ENCODE assay signal across 8 cellular contexts in genomic region chr12:25195056-25195971, GRCh38. TPM values are rescaled to one million over a fixed set of nuclear protein-coding genes. Genes with fewer than 3 reads are reported as not detected.
DNase-seq lines count a peak whose midpoint lies in the region; ATAC-seq, FAIRE-seq and TF ChIP-seq lines count a peak whose summit lies in the region.

Gene DNAI7, minus strand, starts transcription at chr12:25195160. Its CDS starts 82 bp downstream, at chr12:25195078.
Gene ETFRF1, plus strand, starts transcription at chr12:25195237. Its CDS starts 8,720 bp downstream, at chr12:25203957.

- H3K4me3 Mint-ChIP-seq in mesothelial cell of epicardium = peak within 1 kb of the TSS; percentile 93

- CTCF ChIA-PET in endothelial cell of umbilical vein (lab: Charles Lee) = interaction anchor here (0.6 to 1.6 kb wide), 5 partner anchors 9 to 204 kb away, joined by 3 to 5 read pairs (median 4); no protein-coding TSS in a partner anchor

- no peaks in the 10 kb centered on the region for H3K9me3 Mint-ChIP-seq in mesothelial cell of epicardium

- peak; percentile 89 for TF ChIP-seq POLR2A in endothelial cell of umbilical vein (IDR thresholded peaks at IDR 0.05; ENCODE audit: low read depth, low read length)

- H3K36me3 ChIP-seq in OCI-LY1 (ENCODE audit: insufficient read depth, low read length) = no peaks in the 10 kb centered on the region
- no peaks in the 10 kb centered on the region for H3K36me3 ChIP-seq in endothelial cell of umbilical vein (ENCODE audit: control insufficient read depth in 2 of 2, extremely low read depth in 1 of 2, insufficient read depth in 2 of 2, low read length in 2 of 2)

- intact Hi-C loops in endothelial cell of umbilical vein (cut with micrococcal nuclease) = loop anchor here (1.0 kb wide), 1 partner anchor 55 kb away; the partner anchor contains the start of gene KRAS

- BruUV-seq in endothelial cell of umbilical vein (replicated peaks; lab: Mats Ljungman, UMichigan) = TSS peak; percentile 80

- peaks cover 22% of the 10 kb centered on the region for H3K4me1 Mint-ChIP-seq in mesothelial cell of epicardium

- H3K27me3 ChIP-seq in OCI-LY1 (ENCODE audit: insufficient read depth, low read length) = no peaks in the 10 kb centered on the region
- no peaks in the 10 kb centered on the region for H3K27me3 ChIP-seq in endothelial cell of umbilical vein (ENCODE audit: control insufficient read depth in 2 of 2, insufficient read depth in 2 of 2, low read length in 2 of 2)

- H3K36me3 Mint-ChIP-seq in mesothelial cell of epicardium = peaks cover 4% of the 10 kb centered on the region

- no peaks in the 10 kb centered on the region for H3K9me3 ChIP-seq in OCI-LY1 (ENCODE audit: low read length)
- no peaks in the 10 kb centered on the region for H3K9me3 ChIP-seq in endothelial cell of umbilical vein (replicated peaks; ENCODE audit: control insufficient read depth, insufficient read depth, low read length)

- no peaks in the 10 kb centered on the region for H3K9me1 ChIP-seq in endothelial cell of umbilical vein (replicated peaks; ENCODE audit: control insufficient read depth, extremely low read depth, insufficient read depth, low read length)

- dilution Hi-C loops in endothelial cell of umbilical vein (cut with MboI; ENCODE audit: extremely low pct_ligation_motif_present, low sequenced_read_pairs) = no loop called here

- peak within 1 kb of the TSS; percentile 72 for H3K4me3 ChIP-seq in OCI-LY1 (ENCODE audit: low read depth, low read length, poor library complexity, severe bottlenecking)
- H3K4me3 ChIP-seq in endothelial cell of umbilical vein (replicated peaks in 1 of 3; ENCODE audit: insufficient read depth in 1 of 3, low read depth in 1 of 3, low read length in 3 of 3) = peak within 1 kb of the TSS; percentile 44 to 98 (median 97)

- H4K20me1 ChIP-seq in OCI-LY1 (ENCODE audit: insufficient read depth, low read length) (no peaks in the 10 kb centered on the region), endothelial cell of umbilical vein (replicated peaks; ENCODE audit: control insufficient read depth, extremely low read depth, insufficient read depth, low read length) (no peaks in the 10 kb centered on the region)

- 0 out of 2 replicates have a peak, but pooled peaks have one; percentile 4 for TF ChIP-seq CTCF in OCI-LY1 (IDR thresholded peaks at IDR 0.05; ENCODE audit: low read length)
- TF ChIP-seq CTCF in endothelial cell of umbilical vein (IDR thresholded peaks at IDR 0.05; ENCODE audit: extremely low read depth in 1 of 2, insufficient read depth in 1 of 2, low read depth in 1 of 2, low read length in 2 of 2) = no peak
- TF ChIP-seq CTCF in mesothelial cell of epicardium (IDR thresholded peaks at IDR 0.05; ENCODE audit: unreplicated experiment) = no peak

- no peaks in the 10 kb centered on the region for H3F3A ChIP-seq in OCI-LY1 (ENCODE audit: insufficient read depth, low read length)

- peak; percentile 96 for FAIRE-seq in endothelial cell of umbilical vein (lab: Jason Lieb, UNC)

- no peaks in the 10 kb centered on the region for H3K9me2 ChIP-seq in OCI-LY1 (ENCODE audit: low read depth, low read length)

- H3K4me2 ChIP-seq in OCI-LY1 (ENCODE audit: low read length) (peak within 1 kb of the TSS; percentile 93), endothelial cell of umbilical vein (ENCODE audit: insufficient read depth, low read length) (peak within 1 kb of the TSS; percentile 99)

- H2AFZ ChIP-seq in OCI-LY1 (ENCODE audit: low read length) = no peak within 1 kb of the TSS; the same call in 1 of the 2 replicates
- peak within 1 kb of the TSS; percentile 99 for H2AFZ ChIP-seq in endothelial cell of umbilical vein (ENCODE audit: low read depth, low read length)

- H3K9ac ChIP-seq in OCI-LY1 (ENCODE audit: low read length) (peak within 1 kb of the TSS; percentile 67), endothelial cell of umbilical vein (replicated peaks; ENCODE audit: extremely low read depth, insufficient read depth, low read length) (peak within 1 kb of the TSS; percentile 98)

- peak; percentile 92 for ATAC-seq in GM21526 (IDR thresholded peaks at IDR 0.05; ENCODE audit: low FRiP score, unreplicated experiment)

- POLR2A ChIA-PET in endothelial cell of umbilical vein (lab: Charles Lee) = interaction anchor here (0.6 kb wide), 1 partner anchor 9 kb away, joined by 3 read pairs; no protein-coding TSS in a partner anchor

- no peak within 1 kb of the TSS for H3K27ac ChIP-seq in OCI-LY1 (ENCODE audit: low read depth, low read length, poor library complexity, severe bottlenecking)
- H3K27ac ChIP-seq in endothelial cell of umbilical vein (ENCODE audit: insufficient read depth, low read depth, low read length) = peak within 1 kb of the TSS; percentile 90

- H3K4me1 ChIP-seq in OCI-LY1 (ENCODE audit: insufficient read depth, low read length, severe bottlenecking) (peaks cover 14% of the 10 kb centered on the region), endothelial cell of umbilical vein (ENCODE audit: control insufficient read depth, extremely low read depth, insufficient read depth, low read length) (peaks cover 13% of the 10 kb centered on the region)

- H3K79me2 ChIP-seq in OCI-LY1 (ENCODE audit: insufficient read depth, low read length) (no peaks in the 10 kb centered on the region), endothelial cell of umbilical vein (ENCODE audit: control insufficient read depth, insufficient read depth, low read length) (no peaks in the 10 kb centered on the region)

- peak within 1 kb of the TSS; percentile 98 for H3K27ac Mint-ChIP-seq in mesothelial cell of epicardium

- H3K27me3 Mint-ChIP-seq in mesothelial cell of epicardium (ENCODE audit: low read depth) = no peaks in the 10 kb centered on the region

- DNase-seq in DMS 273 (lab: John Stamatoyannopoulos, UW; ENCODE audit: unreplicated experiment) (peak; percentile 97), HuH-7 (ENCODE audit: low spot score) (peak; percentile 89), activated T-cell treated with anti-CD3 and anti-CD28 coated beads for 1 hour (ENCODE audit: low read depth) (peak; percentile 97), endothelial cell of umbilical vein (ENCODE audit: low read depth, low spot score) (peak; percentile 96), mesothelial cell of epicardium (ENCODE audit: low spot score in 2 of 2, unreplicated experiment in 2 of 2) (peak; percentile 98 to 99)
- peak; percentile 84 to 86 for DNase-seq in stimulated activated CD8-positive, alpha-beta memory T cell treated with anti-CD3 and anti-CD28 coated beads, Interleukin-15, amount 100 ng/mL, for 4 hours (ENCODE audit: low read depth in 2 of 2)

TF ChIP-seq in endothelial cell of umbilical vein, 7 proteins besides CTCF, POLR2A, EP300 and RAD21:
- TF ChIP-seq POLR2AphosphoS5 (IDR thresholded peaks at IDR 0.05; ENCODE audit: insufficient read depth, low read depth, low read length) (peak; percentile 74), JUN (IDR thresholded peaks at IDR 0.05; ENCODE audit: borderline replicate concordance, insufficient read depth, insufficient read length, low read depth) (no peak), GATA2 (IDR thresholded peaks at IDR 0.05; ENCODE audit: insufficient read depth, insufficient read length, low read depth, low read length) (no peak)

RNA-seq across cellular contexts. Expression of gene DNAI7, which starts in this region (rescaled TPM):
- not detected in 2 replicates for total RNA-seq in endothelial cell of umbilical vein
- polyA plus RNA-seq in endothelial cell of umbilical vein = not detected in 2 replicates
- polyA plus RNA-seq in endothelial cell of umbilical vein (2011; cell fraction: cytosol; rRNA removed) = not detected in 2 replicates
- 0.37 TPM in 1 of 2 replicates, not detected in the other for polyA plus RNA-seq in endothelial cell of umbilical vein (2011; cell fraction: nucleus; rRNA removed)
- not detected in 2 replicates for polyA plus RNA-seq in endothelial cell of umbilical vein (2012)
- polyA minus RNA-seq in endothelial cell of umbilical vein = not detected in 2 replicates
- not detected for polyA minus RNA-seq in endothelial cell of umbilical vein (2011; cell fraction: cytosol; rRNA and poly(A)+ RNA removed)
- polyA minus RNA-seq in endothelial cell of umbilical vein (2011; cell fraction: nucleus; rRNA and poly(A)+ RNA removed) = not detected in 2 replicates
- 0.70 to 1.5 TPM (median 0.84 TPM) in 3 replicates for total RNA-seq in mesothelial cell of epicardium

RNA-seq across cellular contexts. Expression of gene ETFRF1, which starts in this region (rescaled TPM):
- 8.1 and 10.6 TPM in 2 replicates for total RNA-seq in endothelial cell of umbilical vein
- polyA plus RNA-seq in endothelial cell of umbilical vein = 4.2 and 6.9 TPM in 2 replicates
- 11.7 and 13.8 TPM in 2 replicates for polyA plus RNA-seq in endothelial cell of umbilical vein (2011; cell fraction: cytosol; rRNA removed)
- polyA plus RNA-seq in endothelial cell of umbilical vein (2011; cell fraction: nucleus; rRNA removed) = 6.6 and 7.3 TPM in 2 replicates
- polyA plus RNA-seq in endothelial cell of umbilical vein (2012) = 6.7 and 14.0 TPM in 2 replicates
- polyA minus RNA-seq in endothelial cell of umbilical vein = 1.5 and 3.2 TPM in 2 replicates
- 5.5 TPM for polyA minus RNA-seq in endothelial cell of umbilical vein (2011; cell fraction: cytosol; rRNA and poly(A)+ RNA removed)
- 6.7 and 12.9 TPM in 2 replicates for polyA minus RNA-seq in endothelial cell of umbilical vein (2011; cell fraction: nucleus; rRNA and poly(A)+ RNA removed)
- 14.3 to 20.7 TPM (median 17.5 TPM) in 3 replicates for total RNA-seq in mesothelial cell of epicardium
